ENCODE assay signal across 9 cellular contexts in genomic region chr5:119743927-119744326, GRCh38.
DNase-seq lines count a peak whose midpoint lies in the region; ATAC-seq, FAIRE-seq and TF ChIP-seq lines count a peak whose summit lies in the region.
"Had no signal": no experiment of that assay in that cellular context is flagged by ENCODE, and none has a peak within 500 bp of the region (broad histone marks: within the 10 kb centered on the region; RNA-seq: fewer than 3 reads in every experiment).

No MANE protein-coding gene starts in this region.

- H3K14ac ChIP-seq in mesenchymal stem cell (ENCODE audit: low read length in 2 of 2), result no peak overlapping the region

- no peaks in the 10 kb centered on the region for H3K36me3 ChIP-seq in CD4-positive, CD25-positive, alpha-beta regulatory T cell (ENCODE audit: control insufficient read depth, insufficient read depth, low read length)
- H3K36me3 ChIP-seq in astrocyte (ENCODE audit: insufficient read depth, low read length) (no peaks in the 10 kb centered on the region), mesenchymal stem cell (ENCODE audit: control insufficient read depth in 1 of 2, insufficient read depth in 2 of 2, low read depth in 1 of 2, low read length in 2 of 2) (no peaks in the 10 kb centered on the region)

- no peak for FAIRE-seq in astrocyte (lab: Jason Lieb, UNC)

- no CpG with 5 or more reads among the region's 1 CpG for WGBS in mesenchymal stem cell

- no peak overlapping the region for H3K4me3 Mint-ChIP-seq in CD4-positive, CD25-positive, alpha-beta regulatory T cell
- no peak overlapping the region for H3K4me3 Mint-ChIP-seq in astrocyte (ENCODE audit: unreplicated experiment)
- H3K4me3 Mint-ChIP-seq: naive thymus-derived CD4-positive, alpha-beta T cell had no signal

- no peak overlapping the region for H2BK120ac ChIP-seq in mesenchymal stem cell (ENCODE audit: low read depth, low read length)

- H3K27me3 Mint-ChIP-seq in CD4-positive, CD25-positive, alpha-beta regulatory T cell, result no peaks in the 10 kb centered on the region
- H3K27me3 Mint-ChIP-seq in astrocyte (ENCODE audit: low read depth, unreplicated experiment), result no peaks in the 10 kb centered on the region

- no peaks in the 10 kb centered on the region for H3K79me1 ChIP-seq in mesenchymal stem cell (replicated peaks; ENCODE audit: low read length, poor library complexity, severe bottlenecking)

- H3K27ac Mint-ChIP-seq in CD4-positive, CD25-positive, alpha-beta regulatory T cell, result no peak overlapping the region
- no peak overlapping the region for H3K27ac Mint-ChIP-seq in astrocyte (ENCODE audit: unreplicated experiment)
- H3K27ac Mint-ChIP-seq: naive thymus-derived CD4-positive, alpha-beta T cell had no signal

- H2AK5ac ChIP-seq in mesenchymal stem cell (ENCODE audit: low read length, severe bottlenecking), result no peak overlapping the region

- H4K20me1 ChIP-seq in astrocyte (ENCODE audit: insufficient read depth, low read length), result no peaks in the 10 kb centered on the region

- in situ Hi-C loops in GM13976 (cut with MboI; ENCODE audit: low sequenced_read_pairs, unreplicated experiment), result loop anchor here (25.0 kb wide), 2 partner anchors 257 to 757 kb away; partner anchors contain the start of gene DTWD2

- H3K9ac ChIP-seq in astrocyte (ENCODE audit: low read length) (no peak overlapping the region), mesenchymal stem cell (ENCODE audit: low read length) (no peak overlapping the region)

- no peak overlapping the region for H2BK5ac ChIP-seq in mesenchymal stem cell (ENCODE audit: low read depth, low read length, poor library complexity, severe bottlenecking)

- H3K4ac ChIP-seq in mesenchymal stem cell (ENCODE audit: low read depth in 1 of 2, low read length in 2 of 2), result no peak overlapping the region

- no peak overlapping the region for H3K18ac ChIP-seq in mesenchymal stem cell (ENCODE audit: low read depth in 1 of 2, low read length in 2 of 2)

- no peaks in the 10 kb centered on the region for H3K9me3 ChIP-seq in CD4-positive, CD25-positive, alpha-beta regulatory T cell (ENCODE audit: control insufficient read depth in 2 of 2, low read length in 2 of 2)
- no peaks in the 10 kb centered on the region for H3K9me3 ChIP-seq in astrocyte (ENCODE audit: insufficient read depth, low read depth, low read length)
- H3K9me3 ChIP-seq in mesenchymal stem cell (ENCODE audit: control insufficient read depth, low read length), result peaks cover 4% of the 10 kb centered on the region

- no peak overlapping the region for H4K91ac ChIP-seq in mesenchymal stem cell (ENCODE audit: low read length)

- no peaks in the 10 kb centered on the region for H3K36me3 Mint-ChIP-seq in CD4-positive, CD25-positive, alpha-beta regulatory T cell
- no peaks in the 10 kb centered on the region for H3K36me3 Mint-ChIP-seq in astrocyte (ENCODE audit: low read depth, unreplicated experiment)
- H3K36me3 Mint-ChIP-seq: naive thymus-derived CD4-positive, alpha-beta T cell had no signal

- H2BK15ac ChIP-seq in mesenchymal stem cell (ENCODE audit: low read depth, poor library complexity, severe bottlenecking), result no peak overlapping the region

- no peak overlapping the region for H4K8ac ChIP-seq in mesenchymal stem cell (ENCODE audit: low read length)

- H3K4me1 Mint-ChIP-seq in CD4-positive, CD25-positive, alpha-beta regulatory T cell, result no peaks in the 10 kb centered on the region
- H3K4me1 Mint-ChIP-seq in astrocyte (ENCODE audit: low read depth, unreplicated experiment), result peaks cover 9% of the 10 kb centered on the region
- H3K4me1 Mint-ChIP-seq: naive thymus-derived CD4-positive, alpha-beta T cell had no signal

- no peak for ATAC-seq in CD4-positive, CD25-positive, alpha-beta regulatory T cell (ENCODE audit: low read depth in 2 of 2)
- ATAC-seq: naive thymus-derived CD4-positive, alpha-beta T cell had no signal

- no peaks in the 10 kb centered on the region for H3K9me3 Mint-ChIP-seq in CD4-positive, CD25-positive, alpha-beta regulatory T cell
- H3K9me3 Mint-ChIP-seq in astrocyte (ENCODE audit: unreplicated experiment), result no peaks in the 10 kb centered on the region
- H3K9me3 Mint-ChIP-seq: naive thymus-derived CD4-positive, alpha-beta T cell had no signal

- H3K4me3 ChIP-seq in CD4-positive, CD25-positive, alpha-beta regulatory T cell (ENCODE audit: low read depth, low read length), result no peak overlapping the region
- H3K4me3 ChIP-seq in HFF-Myc (replicated peaks; ENCODE audit: low read depth, low read length) (no peak overlapping the region), astrocyte (ENCODE audit: insufficient read depth, low read depth, low read length) (no peak overlapping the region), mesenchymal stem cell (ENCODE audit: insufficient read depth in 1 of 2, low read depth in 1 of 2, low read length in 2 of 2) (no peak overlapping the region)

- H3K23ac ChIP-seq in mesenchymal stem cell (ENCODE audit: low read length in 2 of 2), result no peak overlapping the region

- TF ChIP-seq CTCF in GM13976 (IDR thresholded peaks at IDR 0.05; ENCODE audit: borderline replicate concordance, control extremely low read depth, extremely low read depth, insufficient read depth, missing control alignments) (peak; percentile 48), HFF-Myc (IDR thresholded peaks at IDR 0.05; ENCODE audit: low read depth, low read length, missing control alignments) (peak; percentile 45), astrocyte (IDR thresholded peaks at IDR 0.05; ENCODE audit: insufficient read depth, low read depth, low read length) (peak; percentile 28)

- H3K4me2 ChIP-seq in astrocyte (ENCODE audit: low read length), result no peak overlapping the region
- no peak overlapping the region for H3K4me2 ChIP-seq in mesenchymal stem cell (ENCODE audit: low read length, poor library complexity, severe bottlenecking)

- no peaks in the 10 kb centered on the region for H3K27me3 ChIP-seq in CD4-positive, CD25-positive, alpha-beta regulatory T cell (ENCODE audit: control insufficient read depth, insufficient read depth, low read length)
- H3K27me3 ChIP-seq in astrocyte (ENCODE audit: insufficient read depth, low read length) (no peaks in the 10 kb centered on the region), mesenchymal stem cell (ENCODE audit: control insufficient read depth in 1 of 2, insufficient read depth in 1 of 2, low read length in 2 of 2) (no peaks in the 10 kb centered on the region)

- H3K79me2 ChIP-seq in astrocyte (ENCODE audit: insufficient read depth, low read length), result no peaks in the 10 kb centered on the region

- no peak overlapping the region for H3K27ac ChIP-seq in CD4-positive, CD25-positive, alpha-beta regulatory T cell (ENCODE audit: insufficient read depth, low read length, poor library complexity, severe bottlenecking)
- H3K27ac ChIP-seq in astrocyte (ENCODE audit: low read depth, low read length) (no peak overlapping the region), mesenchymal stem cell (ENCODE audit: low read length, poor library complexity, severe bottlenecking) (no peak overlapping the region)

- H2BK12ac ChIP-seq in mesenchymal stem cell (ENCODE audit: low read length in 2 of 2), result no peak overlapping the region

- peak; percentile 2 to 46 (median 11) for DNase-seq in CD4-positive, CD25-positive, alpha-beta regulatory T cell
- DNase-seq in GM13976 (ENCODE audit: low spot score) (peak; percentile 63), HFF-Myc (ENCODE audit: extremely low read depth, low read depth) (peak; percentile 27), LHCN-M2 (ENCODE audit: low read depth) (peak; percentile 38), astrocyte (ENCODE audit: low read depth) (no peak), mesenchymal stem cell (peak; percentile 24), T-helper 9 cell (no peak)
- no peak for DNase-seq in stimulated activated CD4-positive, alpha-beta T cell treated with anti-CD3 and anti-CD28 coated beads, Interleukin-4, amount 100 ng/mL, for 4 hours

- no peaks in the 10 kb centered on the region for H3K4me1 ChIP-seq in CD4-positive, CD25-positive, alpha-beta regulatory T cell (ENCODE audit: control insufficient read depth, insufficient read depth, low read length, poor library complexity, severe bottlenecking)
- H3K4me1 ChIP-seq in astrocyte (ENCODE audit: insufficient read depth, low read length) (no peaks in the 10 kb centered on the region), mesenchymal stem cell (ENCODE audit: control insufficient read depth, insufficient read depth, low read depth, low read length) (no peaks in the 10 kb centered on the region)

- H2AFZ ChIP-seq in astrocyte (ENCODE audit: low read depth, low read length) (no peak overlapping the region), mesenchymal stem cell (ENCODE audit: low read depth, low read length) (no peak overlapping the region)

Comparison
In these comparisons a context has a peak if more than half of its experiments do, and no peak if none do; other contexts are left out.
1. DNase-seq: peak in CD4-positive, CD25-positive, alpha-beta regulatory T cell (3 of 3), GM13976 (single experiment), HFF-Myc (single experiment), LHCN-M2 (single experiment) and mesenchymal stem cell (single experiment); none in astrocyte (single experiment), T-helper 9 cell (single experiment) and stimulated activated CD4-positive, alpha-beta T cell treated with anti-CD3 and anti-CD28 coated beads, Interleukin-4, amount 100 ng/mL, for 4 hours (0 of 2).
2. Peak in every context shown above with its lines, with median percentiles within 50 percentile points of each other: CTCF ChIP-seq.